Comparison of ENCODE assay signal across 23 cellular contexts in the genomic region with DNA sequence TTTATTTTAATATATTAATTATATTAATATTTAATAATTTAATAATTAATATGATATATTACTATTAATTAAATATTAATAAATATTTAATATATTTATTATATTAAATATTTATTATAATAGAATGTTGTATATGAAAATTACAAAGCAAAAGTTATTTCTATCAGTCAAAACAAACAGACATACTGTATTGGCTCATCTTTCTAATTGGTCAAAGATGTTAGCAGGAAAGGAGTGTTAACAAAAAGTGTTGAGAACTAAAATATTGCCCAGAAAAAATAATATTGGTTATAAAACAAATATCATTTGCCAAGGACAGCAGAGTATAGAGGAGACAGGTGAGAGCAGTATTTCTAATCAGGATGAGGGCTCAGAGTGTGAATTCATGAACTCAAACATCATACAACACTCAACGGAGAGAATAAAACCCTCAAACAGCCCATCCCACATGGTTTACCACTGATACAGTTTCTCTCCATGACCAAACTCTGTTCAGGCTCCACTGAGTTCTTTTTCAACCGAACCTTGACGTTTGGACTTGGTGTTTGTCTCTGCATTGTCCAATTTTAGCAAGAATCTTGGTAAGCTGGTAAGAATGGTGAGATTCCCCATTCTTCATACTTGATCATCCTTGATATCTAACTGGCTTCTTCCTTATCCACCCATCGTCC. TPM values are rescaled to one million over a fixed set of nuclear protein-coding genes. Genes with fewer than 3 reads are reported as not detected.
"Had no signal": no experiment of that assay in that cellular context is flagged by ENCODE, and none has a peak within 500 bp of the region (broad histone marks: within the 10 kb centered on the region; RNA-seq: fewer than 3 reads in every experiment).

No MANE protein-coding gene starts in this region.

- H3K27me3 Mint-ChIP-seq: type B pancreatic cell had no signal

- H3K27ac Mint-ChIP-seq: activated CD8-positive, alpha-beta memory T cell treated with anti-CD3 and anti-CD28 coated beads, Interleukin-2, amount 10 ng/mL, durations not matched to agents 7 days and 5 days; activated naive CD4-positive, alpha-beta T cell treated with anti-CD3 and anti-CD28 coated beads for 36 hours; activated naive CD8-positive, alpha-beta T cell treated with anti-CD3 and anti-CD28 coated beads, Interleukin-2, amount 50 U/mL, for 24 hours; activated T-helper 2 cell treated with anti-CD3 and anti-CD28 coated beads, Interferon-gamma antibody, Interleukin-2, Interleukin-4, amounts not matched to agents 10 μg/mL and 5 μg/mL and 100 μg/mL, durations not matched to agents 14 hours and 24 hours and 36 hours; brain; effector memory CD8-positive, alpha-beta T cell; nephron progenitor cell; type B pancreatic cell had no signal

- H3K4me1 ChIP-seq: esophagus squamous epithelium, stomach, testis had no signal

- ATAC-seq: activated CD8-positive, alpha-beta memory T cell treated with anti-CD3 and anti-CD28 coated beads, Interleukin-2, amount 10 ng/mL, durations not matched to agents 7 days and 5 days; activated naive CD8-positive, alpha-beta T cell treated with anti-CD3 and anti-CD28 coated beads, Interleukin-2, amount 50 U/mL, for 24 hours; effector memory CD8-positive, alpha-beta T cell; heart right ventricle had no signal

- H3K4me3 ChIP-seq: esophagus squamous epithelium, heart right ventricle, left ventricle myocardium inferior, stomach, testis had no signal

- H3K36me3 Mint-ChIP-seq: activated CD8-positive, alpha-beta memory T cell treated with anti-CD3 and anti-CD28 coated beads, Interleukin-2, amount 10 ng/mL, durations not matched to agents 7 days and 5 days had no signal

- H3K36me3 ChIP-seq: esophagus squamous epithelium, left ventricle myocardium inferior, stomach had no signal

- H3K9me3 ChIP-seq: stomach, testis had no signal

- H3K4me1 Mint-ChIP-seq: activated naive CD8-positive, alpha-beta T cell treated with anti-CD3 and anti-CD28 coated beads, Interleukin-2, amount 50 U/mL, for 24 hours; nephron progenitor cell had no signal

- H3K4me3 Mint-ChIP-seq: activated CD8-positive, alpha-beta memory T cell treated with anti-CD3 and anti-CD28 coated beads, Interleukin-2, amount 10 ng/mL, durations not matched to agents 7 days and 5 days; activated naive CD4-positive, alpha-beta T cell treated with anti-CD3 and anti-CD28 coated beads for 36 hours; activated naive CD8-positive, alpha-beta T cell treated with anti-CD3 and anti-CD28 coated beads, Interleukin-2, amount 50 U/mL, for 24 hours; brain; effector memory CD8-positive, alpha-beta T cell; nephron progenitor cell; type B pancreatic cell had no signal

- H3K27me3 ChIP-seq: esophagus squamous epithelium, heart right ventricle, stomach, testis had no signal

- H3K9me3 Mint-ChIP-seq: activated naive CD8-positive, alpha-beta T cell treated with anti-CD3 and anti-CD28 coated beads, Interleukin-2, amount 50 U/mL, for 24 hours; activated T-helper 2 cell treated with anti-CD3 and anti-CD28 coated beads, Interferon-gamma antibody, Interleukin-2, Interleukin-4, amounts not matched to agents 10 μg/mL and 5 μg/mL and 100 μg/mL, durations not matched to agents 14 hours and 24 hours and 36 hours had no signal

- DNase-seq: activated CD4-positive, alpha-beta T cell treated with anti-CD3 and anti-CD28 coated beads for 1 hour; activated CD4-positive, alpha-beta T cell treated with anti-CD3 and anti-CD28 coated beads, Interleukin-2, amount 50 U/mL, for 48 hours; activated CD8-positive, alpha-beta memory T cell treated with anti-CD3 and anti-CD28 coated beads, Interleukin-2, amount 10 ng/mL, durations not matched to agents 7 days and 5 days; activated naive CD4-positive, alpha-beta T cell treated with anti-CD3 and anti-CD28 coated beads for 36 hours; activated naive CD8-positive, alpha-beta T cell treated with anti-CD3 and anti-CD28 coated beads, Interleukin-2, amount 50 U/mL, for 24 hours; anterior cingulate cortex; caudate nucleus; effector memory CD8-positive, alpha-beta T cell; esophagus squamous epithelium; heart right ventricle; left ventricle myocardium inferior; mammary epithelial cell; nephron progenitor cell; nucleus accumbens; posterior cingulate gyrus; stimulated activated CD4-positive, alpha-beta T cell treated with anti-CD3 and anti-CD28 coated beads, Interleukin-12 subunit alpha, Interleukin-12 subunit beta, amount 100 ng/mL, for 4 hours; stimulated activated CD4-positive, alpha-beta T cell treated with anti-CD3 and anti-CD28 coated beads, Interleukin-1b, Interleukin-23, amount 100 ng/mL, for 48 hours; stimulated activated CD8-positive, alpha-beta memory T cell treated with anti-CD3 and anti-CD28 coated beads, Interleukin-4, amount 100 ng/mL, for 48 hours; stomach; testis had no signal

RNA-seq across cellular contexts. Expression of a gene that starts 58.0 kb away (rescaled TPM):
- total RNA-seq: activated CD8-positive, alpha-beta memory T cell treated with anti-CD3 and anti-CD28 coated beads, Interleukin-2, amount 10 ng/mL, durations not matched to agents 7 days and 5 days; activated naive CD4-positive, alpha-beta T cell treated with anti-CD3 and anti-CD28 coated beads for 36 hours; activated T-helper 2 cell treated with anti-CD3 and anti-CD28 coated beads, Interferon-gamma antibody, Interleukin-2, Interleukin-4, amounts not matched to agents 10 μg/mL and 5 μg/mL and 100 μg/mL, durations not matched to agents 14 hours and 24 hours and 36 hours had no signal
